ENCODE assay signal across 9 cellular contexts in genomic region chr18:12606592-12607315, GRCh38. TPM values are rescaled to one million over a fixed set of nuclear protein-coding genes. Genes with fewer than 3 reads are reported as not detected.
DNase-seq lines count a peak whose midpoint lies in the region; ATAC-seq, FAIRE-seq and TF ChIP-seq lines count a peak whose summit lies in the region.
"Had no signal": no experiment of that assay in that cellular context is flagged by ENCODE, and none has a peak within 500 bp of the region (broad histone marks: within the 10 kb centered on the region; RNA-seq: fewer than 3 reads in every experiment).

No MANE protein-coding gene starts in this region.

- DNase-seq in activated CD4-positive, alpha-beta T cell treated with anti-CD3 and anti-CD28 coated beads for 36 hours: no peak
- no peak for DNase-seq in activated CD4-positive, alpha-beta T cell treated with anti-CD3 and anti-CD28 coated beads for 48 hours
- DNase-seq in activated T-helper 2 cell treated with anti-CD3 and anti-CD28 coated beads, Interferon-gamma antibody, Interleukin-2, Interleukin-4, amounts not matched to agents 10 μg/mL and 5 μg/mL and 100 μg/mL, durations not matched to agents 14 hours and 24 hours and 36 hours (ENCODE audit: low spot score): no peak
- DNase-seq in keratinocyte (ENCODE audit: low read depth, low spot score) (no peak), tibial nerve (ENCODE audit: low spot score in 2 of 2) (no peak)

- dilution Hi-C loops in keratinocyte (cut with MboI; ENCODE audit: extremely low pct_ligation_motif_present, low sequenced_read_pairs): no loop called here

- 67 to 69% methylated on average over 10 of the region's 10 CpGs for WGBS in tibial nerve, 2 donors

- H3K27ac Mint-ChIP-seq in activated CD4-positive, alpha-beta T cell treated with anti-CD3 and anti-CD28 coated beads for 36 hours: peak overlapping the region; percentile 23
- peak overlapping the region; percentile 10 for H3K27ac Mint-ChIP-seq in activated T-helper 2 cell treated with anti-CD3 and anti-CD28 coated beads, Interferon-gamma antibody, Interleukin-2, Interleukin-4, amounts not matched to agents 10 μg/mL and 5 μg/mL and 100 μg/mL, durations not matched to agents 14 hours and 24 hours and 36 hours
- H3K27ac Mint-ChIP-seq: CD4-positive, CD25-positive, alpha-beta regulatory T cell had no signal

- peaks cover 5% of the 10 kb centered on the region for H3K4me1 Mint-ChIP-seq in activated CD4-positive, alpha-beta T cell treated with anti-CD3 and anti-CD28 coated beads for 36 hours
- H3K4me1 Mint-ChIP-seq in activated T-helper 2 cell treated with anti-CD3 and anti-CD28 coated beads, Interferon-gamma antibody, Interleukin-2, Interleukin-4, amounts not matched to agents 10 μg/mL and 5 μg/mL and 100 μg/mL, durations not matched to agents 14 hours and 24 hours and 36 hours (ENCODE audit: low read depth): peaks cover 32% of the 10 kb centered on the region
- H3K4me1 Mint-ChIP-seq: CD4-positive, CD25-positive, alpha-beta regulatory T cell had no signal

- no peaks in the 10 kb centered on the region for H3K36me3 Mint-ChIP-seq in activated CD4-positive, alpha-beta T cell treated with anti-CD3 and anti-CD28 coated beads for 36 hours (ENCODE audit: low read depth)
- H3K36me3 Mint-ChIP-seq in activated T-helper 2 cell treated with anti-CD3 and anti-CD28 coated beads, Interferon-gamma antibody, Interleukin-2, Interleukin-4, amounts not matched to agents 10 μg/mL and 5 μg/mL and 100 μg/mL, durations not matched to agents 14 hours and 24 hours and 36 hours (ENCODE audit: low read depth): no peaks in the 10 kb centered on the region
- H3K36me3 Mint-ChIP-seq: CD4-positive, CD25-positive, alpha-beta regulatory T cell had no signal

- H3K9me3 ChIP-seq in keratinocyte (ENCODE audit: control insufficient read depth, low read depth, low read length) (no peaks in the 10 kb centered on the region), tibial nerve (no peaks in the 10 kb centered on the region)

- CTCF ChIA-PET in activated CD4-positive, alpha-beta T cell treated with anti-CD3 and anti-CD28 coated beads for 36 hours (lab: Charles Lee): interaction anchor here (0.8 to 1.0 kb wide), 4 partner anchors 9 to 296 kb away, joined by 3 to 4 read pairs (median 3); no protein-coding TSS in a partner anchor

- H3K4me1 ChIP-seq in keratinocyte (ENCODE audit: control insufficient read depth, extremely low read depth, insufficient read depth, low read length) (peaks cover 30% of the 10 kb centered on the region), tibial nerve (peaks cover 0 to 55% (median 13%) of the 10 kb centered on the region in 4 donors)

- no peak for TF ChIP-seq POLR2A in tibial nerve (IDR thresholded peaks at IDR 0.05)

- intact Hi-C loops in activated CD4-positive, alpha-beta T cell treated with anti-CD3 and anti-CD28 coated beads for 36 hours (cut with DNase I, micrococcal nuclease): no loop called here
- intact Hi-C loops in activated T-helper 2 cell treated with anti-CD3 and anti-CD28 coated beads, Interferon-gamma antibody, Interleukin-2, Interleukin-4, amounts not matched to agents 10 μg/mL and 5 μg/mL and 100 μg/mL, durations not matched to agents 14 hours and 24 hours and 36 hours (cut with micrococcal nuclease): no loop called here

- no peaks in the 10 kb centered on the region for H3K36me3 ChIP-seq in keratinocyte (ENCODE audit: control insufficient read depth in 2 of 2, extremely low read depth in 1 of 2, insufficient read depth in 2 of 2, low read length in 2 of 2)
- no peaks in the 10 kb centered on the region for H3K36me3 ChIP-seq in tibial nerve

- H3K4me2 ChIP-seq in keratinocyte (ENCODE audit: control insufficient read depth, extremely low read depth, insufficient read depth, low read depth, low read length): peak overlapping the region; percentile 88

- no peaks in the 10 kb centered on the region for H3K27me3 Mint-ChIP-seq in activated CD4-positive, alpha-beta T cell treated with anti-CD3 and anti-CD28 coated beads for 36 hours
- H3K27me3 Mint-ChIP-seq in activated T-helper 2 cell treated with anti-CD3 and anti-CD28 coated beads, Interferon-gamma antibody, Interleukin-2, Interleukin-4, amounts not matched to agents 10 μg/mL and 5 μg/mL and 100 μg/mL, durations not matched to agents 14 hours and 24 hours and 36 hours (ENCODE audit: low read depth): peaks cover 10% of the 10 kb centered on the region

- H3K9me1 ChIP-seq in keratinocyte (ENCODE audit: control insufficient read depth, extremely low read depth, insufficient read depth, low read length): no peaks in the 10 kb centered on the region

- H3K4me3 Mint-ChIP-seq in activated CD4-positive, alpha-beta T cell treated with anti-CD3 and anti-CD28 coated beads for 36 hours: no peak overlapping the region
- H3K4me3 Mint-ChIP-seq in activated T-helper 2 cell treated with anti-CD3 and anti-CD28 coated beads, Interferon-gamma antibody, Interleukin-2, Interleukin-4, amounts not matched to agents 10 μg/mL and 5 μg/mL and 100 μg/mL, durations not matched to agents 14 hours and 24 hours and 36 hours (ENCODE audit: low read depth): no peak overlapping the region
- H3K4me3 Mint-ChIP-seq: CD4-positive, CD25-positive, alpha-beta regulatory T cell had no signal

- no peaks in the 10 kb centered on the region for H4K20me1 ChIP-seq in keratinocyte (ENCODE audit: control insufficient read depth, extremely low read depth, insufficient read depth, low read length)

- H3K9me3 Mint-ChIP-seq in activated CD4-positive, alpha-beta T cell treated with anti-CD3 and anti-CD28 coated beads for 36 hours (ENCODE audit: low read depth): no peaks in the 10 kb centered on the region
- H3K9me3 Mint-ChIP-seq in activated T-helper 2 cell treated with anti-CD3 and anti-CD28 coated beads, Interferon-gamma antibody, Interleukin-2, Interleukin-4, amounts not matched to agents 10 μg/mL and 5 μg/mL and 100 μg/mL, durations not matched to agents 14 hours and 24 hours and 36 hours: no peaks in the 10 kb centered on the region
- H3K9me3 Mint-ChIP-seq: CD4-positive, CD25-positive, alpha-beta regulatory T cell had no signal

- peak overlapping the region; percentile 80 for H3K9ac ChIP-seq in keratinocyte (ENCODE audit: control insufficient read depth, extremely low read depth, insufficient read depth, low read length)

- H2AFZ ChIP-seq in keratinocyte (ENCODE audit: control insufficient read depth, low read length): no peak overlapping the region

- POLR2A ChIA-PET in activated CD4-positive, alpha-beta T cell treated with anti-CD3 and anti-CD28 coated beads for 36 hours (lab: Charles Lee): interaction anchor here (0.7 kb wide), 1 partner anchor 737 kb away, joined by 9 read pairs; no protein-coding TSS in a partner anchor

- H3K27me3 ChIP-seq in keratinocyte (ENCODE audit: control insufficient read depth, extremely low read depth, insufficient read depth, low read length) (no peaks in the 10 kb centered on the region), tibial nerve (no peaks in the 10 kb centered on the region)

- peak; percentile 44 for ATAC-seq in activated CD4-positive, alpha-beta T cell treated with anti-CD3 and anti-CD28 coated beads for 36 hours
- no peak for ATAC-seq in HG03097 (IDR thresholded peaks at IDR 0.05; ENCODE audit: low FRiP score, unreplicated experiment)
- no peak for ATAC-seq in GM18873 (IDR thresholded peaks at IDR 0.05; ENCODE audit: low FRiP score, unreplicated experiment)
- ATAC-seq in HG03571 (IDR thresholded peaks at IDR 0.05; ENCODE audit: unreplicated experiment): no peak

- TF ChIP-seq EP300 in tibial nerve (IDR thresholded peaks at IDR 0.05): peak in 1 of 2 donors; percentile 27

- FAIRE-seq in keratinocyte (lab: Jason Lieb, UNC): peak; percentile 52

- H3K27ac ChIP-seq in keratinocyte (ENCODE audit: control insufficient read depth, insufficient read depth, low read length) (peak overlapping the region; percentile 99), tibial nerve (peak overlapping the region; percentile 34 to 91 (median 60))

- TF ChIP-seq CTCF in keratinocyte (optimal IDR thresholded peaks at IDR 0.05 in 1 of 3, IDR thresholded peaks at IDR 0.05 in 1 of 3, conservative IDR thresholded peaks at IDR 0.05 in 1 of 3; ENCODE audit: extremely low read depth in 1 of 3, insufficient read depth in 2 of 3, low read length in 3 of 3) (no peak), tibial nerve (IDR thresholded peaks at IDR 0.05) (no peak)

- H3K4me3 ChIP-seq in keratinocyte (ENCODE audit: control insufficient read depth in 2 of 3, extremely low read depth in 1 of 3, insufficient read depth in 2 of 3, low read depth in 1 of 3, low read length in 3 of 3) (peak overlapping the region in 1 of 3 experiments; percentile 51), tibial nerve (no peak overlapping the region)

- H3K79me2 ChIP-seq in keratinocyte (ENCODE audit: control insufficient read depth, insufficient read depth, low read length): peaks cover 2% of the 10 kb centered on the region

RNA-seq across cellular contexts. Expression of gene SPIRE1, which starts 51.2 kb away (rescaled TPM):
- total RNA-seq in activated CD4-positive, alpha-beta T cell treated with anti-CD3 and anti-CD28 coated beads for 36 hours: 1 to 10 TPM; 3.0 to 3.8 TPM
- total RNA-seq in activated T-helper 2 cell treated with anti-CD3 and anti-CD28 coated beads, Interferon-gamma antibody, Interleukin-2, Interleukin-4, amounts not matched to agents 10 μg/mL and 5 μg/mL and 100 μg/mL, durations not matched to agents 14 hours and 24 hours and 36 hours: 16.5 and 19.0 TPM in 2 replicates
- polyA plus RNA-seq in keratinocyte: 14.3 to 20.6 TPM (median 14.4 TPM) in 3 replicates
- 55.0 TPM for polyA plus RNA-seq in keratinocyte (2011; ENCODE audit: low read depth)
- 15.1 and 21.3 TPM in 2 replicates for polyA plus RNA-seq in keratinocyte (2011; cell fraction: cytosol; rRNA removed)
- 17.0 and 19.7 TPM in 2 replicates for polyA plus RNA-seq in keratinocyte (2011; cell fraction: nucleus; rRNA removed)
- polyA plus RNA-seq in keratinocyte (2012; ENCODE audit: low replicate concordance): 15.4 and 24.3 TPM in 2 replicates
- 12.7 to 21.6 TPM (median 21.5 TPM) in 3 replicates for polyA minus RNA-seq in keratinocyte
- polyA minus RNA-seq in keratinocyte (2011; cell fraction: cytosol; rRNA and poly(A)+ RNA removed): 20.9 TPM
- polyA minus RNA-seq in keratinocyte (2011; cell fraction: nucleus; rRNA and poly(A)+ RNA removed): 14.2 and 32.3 TPM in 2 replicates
- total RNA-seq in tibial nerve: 10 to 100 TPM; 55.5 to 72.5 (median 60.4) TPM
